Comparison of ENCODE assay signal across 31 cellular contexts in genomic region chr16:66468321-66468965, GRCh38. TPM values are rescaled to one million over a fixed set of nuclear protein-coding genes. Genes with fewer than 3 reads are reported as not detected.
"Had no signal": no experiment of that assay in that cellular context is flagged by ENCODE, and none has a peak within 500 bp of the region (broad histone marks: within the 10 kb centered on the region; RNA-seq: fewer than 3 reads in every experiment).

No MANE protein-coding gene starts in this region.

- H3K9me3 ChIP-seq: Peyer's patch, SJSA1, SK-N-SH had no signal

- H3K27ac ChIP-seq: brain microvascular endothelial cell, KMS-11, Peyer's patch, SJSA1 had no signal

- FAIRE-seq: TTC549 had no signal

- H3K27me3 ChIP-seq: brain microvascular endothelial cell, Peyer's patch had no signal

- H3K4me1 ChIP-seq: Peyer's patch, SJSA1 had no signal

- H3K36me3 ChIP-seq: brain microvascular endothelial cell, Peyer's patch, SJSA1 had no signal

- H3K9ac ChIP-seq: KMS-11, SK-N-SH had no signal

- H3K4me2 ChIP-seq: KMS-11, SK-N-SH had no signal

- H3K4me3 ChIP-seq: Peyer's patch, SJSA1 had no signal

- ATAC-seq: activated naive CD8-positive, alpha-beta T cell treated with anti-CD3 and anti-CD28 coated beads, Interleukin-2, amount 50 U/mL, for 24 hours; PC-3; WTC11 had no signal

- DNase-seq: activated CD4-positive, alpha-beta memory T cell treated with anti-CD3 and anti-CD28 coated beads for 36 hours; activated CD4-positive, alpha-beta T cell treated with anti-CD3 and anti-CD28 coated beads for 4 hours; activated CD4-positive, alpha-beta T cell treated with anti-CD3 and anti-CD28 coated beads, Interleukin-2, amount 50 U/mL, for 1 hour; activated CD4-positive, CD25-positive, alpha-beta regulatory T cell treated with anti-CD3 and anti-CD28 coated beads, Interleukin-2, amount 50 U/mL, for 72 hours; activated effector memory CD4-positive, alpha-beta T cell treated with Interleukin-2 at 50 U/mL for 16 hours; activated naive CD4-positive, alpha-beta T cell treated with anti-CD3 and anti-CD28 coated beads, Interleukin-2, amount 10 ng/mL, durations not matched to agents 7 days and 5 days; activated naive CD8-positive, alpha-beta T cell treated with anti-CD3 and anti-CD28 coated beads, Interleukin-2, amount 50 U/mL, for 24 hours; activated T-cell treated with anti-CD3 and anti-CD28 coated beads, Interleukin-2, amount 50 U/mL, for 48 hours; brain microvascular endothelial cell; MM.1S; NCI-H1092 treated with DMSO at 0.1 percent for 48 hours; NCI-H1417; NCI-H146; NCI-H187; NCI-H2029 treated with DMSO at 0.1 percent for 48 hours; NCI-H2107; NCI-H2171; NCI-H510A; NCI-H526; NCI-H748 treated with DMSO at 0.1 percent for 48 hours; NK-92 treated with Interleukin-12 subunit alpha and Interleukin-12 subunit beta, amount 100 ng/mL, for 24 hours; PC-3; RPMI8226; SHP77 treated with DMSO at 0.1 percent for 48 hours; SK-N-SH had no signal

RNA-seq across cellular contexts. Expression of gene BEAN1, which starts 41.3 kb away (rescaled TPM):
- total RNA-seq: activated CD4-positive, alpha-beta memory T cell treated with anti-CD3 and anti-CD28 coated beads for 36 hours; activated CD8-positive, alpha-beta memory T cell treated with anti-CD3 and anti-CD28 coated beads for 36 hours; Peyer's patch; SJSA1; WTC11 had no signal
